In genomic region chr7:67662804-67663203, GRCh38 we compare ENCODE assay signal across 35 cellular contexts.
"Had no signal": no experiment of that assay in that cellular context is flagged by ENCODE, and none has a peak within 500 bp of the region (broad histone marks: within the 10 kb centered on the region; RNA-seq: fewer than 3 reads in every experiment).

No MANE protein-coding gene starts in this region.

- H3K9me3 ChIP-seq: Peyer's patch had no signal

- H3K36me3 ChIP-seq: brain microvascular endothelial cell, Peyer's patch had no signal

- H3K27ac Mint-ChIP-seq: activated B cell treated with CpG ODN at 0.5 μM for 24 hours; activated CD4-positive, alpha-beta memory T cell treated with anti-CD3 and anti-CD28 coated beads, Interleukin-2, amount 10 ng/mL, durations not matched to agents 7 days and 5 days; activated CD8-positive, alpha-beta memory T cell treated with anti-CD3 and anti-CD28 coated beads, Interleukin-2, amount 10 ng/mL, durations not matched to agents 7 days and 5 days; activated naive CD8-positive, alpha-beta T cell treated with anti-CD3 and anti-CD28 coated beads for 36 hours; activated T-cell treated with anti-CD3 and anti-CD28 coated beads, Interleukin-2, amount 50 U/mL, for 72 hours; activated T-helper 17 cell treated with anti-CD3 and anti-CD28 coated beads, Interleukin-2, amount 50 U/mL, for 72 hours had no signal

- H3K4me3 Mint-ChIP-seq: activated B cell treated with CpG ODN at 0.5 μM for 24 hours; activated CD4-positive, alpha-beta memory T cell treated with anti-CD3 and anti-CD28 coated beads, Interleukin-2, amount 10 ng/mL, durations not matched to agents 7 days and 5 days; activated CD8-positive, alpha-beta memory T cell treated with anti-CD3 and anti-CD28 coated beads, Interleukin-2, amount 10 ng/mL, durations not matched to agents 7 days and 5 days; activated naive CD8-positive, alpha-beta T cell treated with anti-CD3 and anti-CD28 coated beads for 36 hours; activated T-cell treated with anti-CD3 and anti-CD28 coated beads, Interleukin-2, amount 50 U/mL, for 72 hours; activated T-helper 17 cell treated with anti-CD3 and anti-CD28 coated beads, Interleukin-2, amount 50 U/mL, for 72 hours had no signal

- H3K36me3 Mint-ChIP-seq: activated CD8-positive, alpha-beta memory T cell treated with anti-CD3 and anti-CD28 coated beads, Interleukin-2, amount 10 ng/mL, durations not matched to agents 7 days and 5 days; activated naive CD8-positive, alpha-beta T cell treated with anti-CD3 and anti-CD28 coated beads for 36 hours had no signal

- ATAC-seq: activated CD8-positive, alpha-beta memory T cell treated with anti-CD3 and anti-CD28 coated beads, Interleukin-2, amount 10 ng/mL, durations not matched to agents 7 days and 5 days; activated T-cell treated with anti-CD3 and anti-CD28 coated beads, Interleukin-2, amount 50 U/mL, for 72 hours; activated T-helper 17 cell treated with anti-CD3 and anti-CD28 coated beads, Interleukin-2, amount 50 U/mL, for 72 hours; PC-3; Right ventricle myocardium inferior had no signal

- H3K9me3 Mint-ChIP-seq: activated naive CD8-positive, alpha-beta T cell treated with anti-CD3 and anti-CD28 coated beads for 36 hours; activated T-helper 17 cell treated with anti-CD3 and anti-CD28 coated beads, Interleukin-2, amount 50 U/mL, for 72 hours had no signal

- H3K4me3 ChIP-seq: Peyer's patch had no signal

- H3K4me1 ChIP-seq: Peyer's patch had no signal

- H3K27me3 Mint-ChIP-seq: activated B cell treated with CpG ODN at 0.5 μM for 24 hours; activated CD4-positive, alpha-beta memory T cell treated with anti-CD3 and anti-CD28 coated beads, Interleukin-2, amount 10 ng/mL, durations not matched to agents 7 days and 5 days; activated CD8-positive, alpha-beta memory T cell treated with anti-CD3 and anti-CD28 coated beads, Interleukin-2, amount 10 ng/mL, durations not matched to agents 7 days and 5 days; activated naive CD8-positive, alpha-beta T cell treated with anti-CD3 and anti-CD28 coated beads for 36 hours; activated T-helper 17 cell treated with anti-CD3 and anti-CD28 coated beads, Interleukin-2, amount 50 U/mL, for 72 hours had no signal

- H3K27me3 ChIP-seq: brain microvascular endothelial cell, Peyer's patch had no signal

- H3K27ac ChIP-seq: brain microvascular endothelial cell, Peyer's patch, VCaP had no signal

- DNase-seq: activated B cell treated with CpG ODN at 0.5 μM for 24 hours; activated CD4-positive, alpha-beta memory T cell treated with anti-CD3 and anti-CD28 coated beads, Interleukin-2, amount 10 ng/mL, durations not matched to agents 7 days and 5 days; activated CD4-positive, alpha-beta T cell treated with anti-CD3 and anti-CD28 coated beads for 4 hours; activated CD4-positive, alpha-beta T cell treated with anti-CD3 and anti-CD28 coated beads, Interleukin-2, amount 50 U/mL, for 1 hour; activated CD4-positive, CD25-positive, alpha-beta regulatory T cell treated with anti-CD3 and anti-CD28 coated beads, Interleukin-2, amount 50 U/mL, for 72 hours; activated CD8-positive, alpha-beta memory T cell treated with anti-CD3 and anti-CD28 coated beads for 24 hours; activated CD8-positive, alpha-beta memory T cell treated with anti-CD3 and anti-CD28 coated beads, Interleukin-2, amount 10 ng/mL, durations not matched to agents 7 days and 5 days; activated CD8-positive, alpha-beta memory T cell treated with anti-CD3 and anti-CD28 coated beads, Interleukin-2, amount 50 U/mL, for 48 hours; activated effector memory CD4-positive, alpha-beta T cell treated with anti-CD3 and anti-CD28 coated beads, Interleukin-2, amount 50 U/mL, for 16 hours; activated naive CD4-positive, alpha-beta T cell; activated naive CD4-positive, alpha-beta T cell treated with anti-CD3 and anti-CD28 coated beads, Interleukin-2, amount 50 U/mL, for 16 hours; activated naive CD8-positive, alpha-beta T cell treated with anti-CD3 and anti-CD28 coated beads for 36 hours; activated T-cell treated with anti-CD3 and anti-CD28 coated beads, Interleukin-2, amount 50 U/mL, for 72 hours; amniotic stem cell; aorta; brain microvascular endothelial cell; central memory CD4-positive, alpha-beta T cell; NCI-H1048; NCI-H1436 treated with DMSO at 0.1 percent for 48 hours; NCI-H1694 treated with DMSO at 0.1 percent for 48 hours; NCI-H2029; NCI-H510A; NCI-H526; NCI-H748 treated with DMSO at 0.1 percent for 48 hours; NK-92 treated with Interleukin-12 subunit alpha and Interleukin-12 subunit beta, amount 100 ng/mL, for 24 hours; PC-3; Peyer's patch; RPMI8226; SW 1271; T-helper 1 cell; T-helper 2 cell; T-helper 9 cell had no signal

- H3K4me1 Mint-ChIP-seq: activated B cell treated with CpG ODN at 0.5 μM for 24 hours; activated CD4-positive, alpha-beta memory T cell treated with anti-CD3 and anti-CD28 coated beads, Interleukin-2, amount 10 ng/mL, durations not matched to agents 7 days and 5 days; activated CD8-positive, alpha-beta memory T cell treated with anti-CD3 and anti-CD28 coated beads, Interleukin-2, amount 10 ng/mL, durations not matched to agents 7 days and 5 days; activated naive CD8-positive, alpha-beta T cell treated with anti-CD3 and anti-CD28 coated beads for 36 hours; activated T-helper 17 cell treated with anti-CD3 and anti-CD28 coated beads, Interleukin-2, amount 50 U/mL, for 72 hours had no signal
